In genomic region chr14:89408907-89409675, GRCh38 we compare ENCODE assay signal across 2 cellular contexts.
TF ChIP-seq lines count a peak whose summit lies in the region.

No MANE protein-coding gene starts in this region.

TF ChIP-seq in GM12878, 131 proteins besides CTCF, POLR2A, EP300 and RAD21:
- TF ChIP-seq CUX1 (IDR thresholded peaks at IDR 0.05; ENCODE audit: insufficient replicate concordance, low read depth, low read length) (no peak), ZBTB33 (IDR thresholded peaks at IDR 0.05) (no peak), MAX (IDR thresholded peaks at IDR 0.05; ENCODE audit: low read depth, low read length) (no peak)

TF ChIP-seq in HepG2, 621 proteins besides CTCF, POLR2A, EP300 and RAD21:
- TF ChIP-seq DRAP1 (CRISPR knock-in tag; IDR thresholded peaks at IDR 0.05): no peak
- 0 out of 2 replicates have a peak, but pooled peaks have one; percentile 23 for TF ChIP-seq ZBTB33 (CRISPR knock-in tag; IDR thresholded peaks at IDR 0.05)
